8 cellular contexts compared by ENCODE assay signal in genomic region chr19:12937243-12938053, GRCh38. TPM values are rescaled to one million over a fixed set of nuclear protein-coding genes. Genes with fewer than 3 reads are reported as not detected.
DNase-seq lines count a peak whose midpoint lies in the region; ATAC-seq and TF ChIP-seq lines count a peak whose summit lies in the region.

No MANE protein-coding gene starts in this region.

- no peaks in the 10 kb centered on the region for H3K9me3 ChIP-seq in ovary

- H3K27ac ChIP-seq in ovary: no peak overlapping the region

- DNase-seq in stimulated activated CD4-positive, alpha-beta T cell treated with anti-CD3 and anti-CD28 coated beads, Interleukin-15, amount 100 ng/mL, for 24 hours: peak; percentile 48
- DNase-seq in stimulated activated CD4-positive, alpha-beta T cell treated with anti-CD3 and anti-CD28 coated beads, Interleukin-4, amount 100 ng/mL, for 24 hours: no peak
- DNase-seq in NAMALWA (ENCODE audit: low spot score) (peak; percentile 90), UCSD-AML1 (lab: John Stamatoyannopoulos, UW; ENCODE audit: unreplicated experiment) (peak; percentile 63), fibroblast of the aortic adventitia (ENCODE audit: low read depth) (no peak), ovary (peak in 2 of 5 donors; percentile 50 to 81), germinal center (ENCODE audit: low spot score) (no peak)

- intact Hi-C loops in ovary (cut with DNase I): no loop called here

- TF ChIP-seq EP300 in ovary (IDR thresholded peaks at IDR 0.05): no peak

- no peak for ATAC-seq in GM18870 (IDR thresholded peaks at IDR 0.05; ENCODE audit: unreplicated experiment)

- TF ChIP-seq CTCF in fibroblast of the aortic adventitia (IDR thresholded peaks at IDR 0.05; ENCODE audit: insufficient read depth, low read length) (no peak), ovary (IDR thresholded peaks at IDR 0.05) (no peak)

- no peak for TF ChIP-seq POLR2A in ovary (IDR thresholded peaks at IDR 0.05)

- 3 to 6% (median 4%) methylated on average over 23 of the region's 23 CpGs for WGBS in ovary, 3 donors

- H3K27me3 ChIP-seq in ovary: no peaks in the 10 kb centered on the region

- H3K4me3 ChIP-seq in fibroblast of the aortic adventitia (ENCODE audit: low read depth, low read length): peak overlapping the region; percentile 72
- peak overlapping the region; percentile 35 for H3K4me3 ChIP-seq in ovary

- H3K4me1 ChIP-seq in ovary (ENCODE audit: insufficient read depth): peaks cover 10% of the 10 kb centered on the region

- no peaks in the 10 kb centered on the region for H3K36me3 ChIP-seq in ovary

RNA-seq across cellular contexts. Expression of gene CALR, which starts 1.0 kb away (rescaled TPM):
- total RNA-seq in fibroblast of the aortic adventitia (ENCODE audit: low replicate concordance) (1,776 and 3,314 TPM in 2 replicates), ovary (100 to 1,000 TPM; 211 to 803 (median 450) TPM)
- 1,000 to 10,000 TPM in 1 of 2 donors, 100 to 1,000 TPM in 1; 279 to 1,094 TPM for polyA plus RNA-seq in ovary

RNA-seq across cellular contexts. Expression of gene FARSA, which starts 3.9 kb away (rescaled TPM):
- total RNA-seq in fibroblast of the aortic adventitia (ENCODE audit: low replicate concordance) (39.1 and 44.3 TPM in 2 replicates), ovary (10 to 100 TPM; 21.9 to 50.2 (median 43.9) TPM)
- 10 to 100 TPM in 1 of 2 donors, 1 to 10 TPM in 1; 8.0 to 25.1 TPM for polyA plus RNA-seq in ovary

RNA-seq across cellular contexts. Expression of gene RAD23A, which starts 8.2 kb away (rescaled TPM):
- total RNA-seq in fibroblast of the aortic adventitia (ENCODE audit: low replicate concordance) (76.8 and 101 TPM in 2 replicates), ovary (10 to 100 TPM; 61.2 to 94.0 (median 93.7) TPM)
- 10 to 100 TPM; 75.8 to 77.2 TPM for polyA plus RNA-seq in ovary

RNA-seq across cellular contexts. Expression of gene SYCE2, which starts 18.4 kb away (rescaled TPM):
- total RNA-seq in fibroblast of the aortic adventitia (ENCODE audit: low replicate concordance) (0.54 TPM in 1 of 2 replicates, not detected in the other), ovary (1 to 10 TPM in 1 of 7 donors, under 1 TPM in 4, not detected in 2; 0.23 to 1.6 (median 0.56) TPM)
- under 1 TPM; 0.17 to 0.20 TPM for polyA plus RNA-seq in ovary

RNA-seq across cellular contexts. Expression of gene GADD45GIP1, which starts 19.6 kb away (rescaled TPM):
- total RNA-seq in fibroblast of the aortic adventitia (ENCODE audit: low replicate concordance) (23.0 and 38.8 TPM in 2 replicates), ovary (10 to 100 TPM; 15.7 to 57.7 (median 19.1) TPM)
- polyA plus RNA-seq in ovary: 10 to 100 TPM in 1 of 2 donors, 1 to 10 TPM in 1; 1.8 to 25.6 TPM

Comparison
In these comparisons a context has a peak if more than half of its experiments do, and no peak if none do; other contexts are left out.
1. DNase-seq: peak in stimulated activated CD4-positive, alpha-beta T cell treated with anti-CD3 and anti-CD28 coated beads, Interleukin-15, amount 100 ng/mL, for 24 hours (single experiment), NAMALWA (single experiment) and UCSD-AML1 (single experiment); none in stimulated activated CD4-positive, alpha-beta T cell treated with anti-CD3 and anti-CD28 coated beads, Interleukin-4, amount 100 ng/mL, for 24 hours (single experiment), fibroblast of the aortic adventitia (single experiment) and germinal center (single experiment).